In the genomic region with DNA sequence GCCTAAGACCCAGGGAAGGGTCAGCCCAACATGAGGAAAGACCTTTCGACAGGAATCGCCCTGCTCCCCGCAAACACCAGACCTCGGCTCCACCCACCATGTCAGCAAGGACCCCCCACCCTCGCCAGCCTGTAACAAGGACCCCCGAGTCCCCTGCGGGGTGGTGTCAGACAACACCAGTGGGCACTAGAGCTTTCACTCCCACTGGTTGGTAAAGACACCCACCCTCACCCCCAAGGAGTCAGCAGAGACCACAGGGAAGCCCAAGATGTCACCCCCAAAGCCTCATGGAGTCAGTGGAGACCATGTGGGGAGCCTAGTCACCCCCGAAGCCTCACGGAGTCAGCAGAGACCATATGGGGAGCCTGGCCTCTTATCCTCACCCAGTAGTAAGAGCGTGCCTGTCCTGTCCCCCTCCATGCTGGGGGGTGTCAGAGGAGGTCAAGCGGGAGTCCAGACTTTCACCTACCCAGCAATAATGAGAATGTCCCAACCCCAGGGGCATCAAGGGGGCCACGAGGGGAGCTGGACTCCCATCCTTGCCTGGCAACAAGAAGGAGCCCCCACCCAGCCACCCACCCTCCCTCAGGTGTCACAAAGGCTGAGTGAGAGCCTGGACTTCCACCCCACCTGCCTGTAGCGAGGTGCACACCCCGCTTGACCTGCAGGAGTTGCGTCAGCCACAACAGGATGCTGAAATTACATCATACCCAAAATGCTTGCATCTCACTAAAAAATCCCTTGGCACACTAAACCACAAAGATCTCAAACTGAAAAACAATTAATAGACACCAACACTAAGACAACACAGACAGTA, we compare ENCODE assay signal across 9 cellular contexts. TPM values are rescaled to one million over a fixed set of nuclear protein-coding genes. Genes with fewer than 3 reads are reported as not detected.
A peak's percentile ranks its signal among the peaks of the same experiment; 100 is the strongest.
DNase-seq lines count a peak whose midpoint lies in the region; ATAC-seq and TF ChIP-seq lines count a peak whose summit lies in the region.
"Had no signal": no experiment of that assay in that cellular context is flagged by ENCODE, and none has a peak within 500 bp of the region (broad histone marks: within the 10 kb centered on the region; RNA-seq: fewer than 3 reads in every experiment).

No MANE protein-coding gene starts in this region.

- no peak for TF ChIP-seq CTCF in GM13977 (IDR thresholded peaks at IDR 0.05; ENCODE audit: extremely low read depth, insufficient read depth, missing control alignments)
- TF ChIP-seq CTCF in choroid plexus epithelial cell (conservative IDR thresholded peaks at IDR 0.05; ENCODE audit: low read depth, low read length) = no peak
- TF ChIP-seq CTCF in neutrophil (IDR thresholded peaks at IDR 0.05) = peak; percentile 67
- TF ChIP-seq CTCF in uterus (IDR thresholded peaks at IDR 0.05) = no peak

- DNase-seq in GM13977 (ENCODE audit: low spot score) (peak; percentile 75), NOMO-1 treated with DMSO at 0.1 percent for 48 hours (lab: John Stamatoyannopoulos, UW; ENCODE audit: unreplicated experiment) (peak; percentile 52), choroid plexus epithelial cell (ENCODE audit: low read depth) (peak; percentile 61), uterus (no peak), NCI-H1930 (lab: John Stamatoyannopoulos, UW) (no peak)
- DNase-seq: activated B cell treated with CpG ODN at 0.5 μM for 24 hours, MG63 had no signal

- intact Hi-C loops in uterus (cut with DNase I; ENCODE audit: low total_unique reads) = no loop called here

- H3K36me3 ChIP-seq in neutrophil (peaks cover 56% of the 10 kb centered on the region), uterus (no peaks in the 10 kb centered on the region)

- no peak for ATAC-seq in HG03139 (IDR thresholded peaks at IDR 0.05; ENCODE audit: unreplicated experiment)

- in situ Hi-C loops in GM13977 (cut with MboI; ENCODE audit: low pct_unique_long_range_greater_than_20kb, low sequenced_read_pairs, unreplicated experiment) = no loop called here

- TF ChIP-seq POLR2A in uterus (IDR thresholded peaks at IDR 0.05) = no peak

- H3K9me3 ChIP-seq in neutrophil (no peaks in the 10 kb centered on the region), uterus (peaks cover 0 to 22% of the 10 kb centered on the region in 2 donors)

- H3K27ac ChIP-seq in neutrophil = peak overlapping the region; percentile 93
- H3K27ac ChIP-seq in uterus = no peak overlapping the region

- H3K27me3 ChIP-seq in neutrophil = no peaks in the 10 kb centered on the region
- H3K27me3 ChIP-seq in uterus = no peaks in the 10 kb centered on the region
- H3K27me3 ChIP-seq: MG63 had no signal

- H3K4me1 ChIP-seq in neutrophil (ENCODE audit: control insufficient read depth in 1 of 2, insufficient read depth in 1 of 2, low read depth in 1 of 2, low read length in 1 of 2) (peaks cover 86 to 89% of the 10 kb centered on the region in 2 experiments), uterus (no peaks in the 10 kb centered on the region)

- H3K4me3 ChIP-seq in choroid plexus epithelial cell (ENCODE audit: low read depth, low read length) (no peak overlapping the region), neutrophil (ENCODE audit: low read depth in 1 of 2, low read length in 1 of 2) (peak overlapping the region; percentile 57 to 63), uterus (no peak overlapping the region)
- H3K4me3 ChIP-seq: MG63 had no signal

RNA-seq across cellular contexts. Expression of a gene that starts 24.8 kb away (rescaled TPM):
- 10 to 100 TPM in 2 of 4 donors, 1 to 10 TPM in 1, not detected in 1; 7.6 to 12.8 (median 10.3) TPM for total RNA-seq in uterus

Comparison
In these comparisons a context has a peak if more than half of its experiments do, and no peak if none do; other contexts are left out.
1. DNase-seq: peak in GM13977 (single experiment), NOMO-1 treated with DMSO at 0.1 percent for 48 hours (single experiment) and choroid plexus epithelial cell (single experiment); none in uterus (0 of 2) and NCI-H1930 (0 of 2).
2. H3K4me3 ChIP-seq: peak in neutrophil (2 of 2); none in choroid plexus epithelial cell (single experiment) and uterus (0 of 2).